14 cellular contexts compared by ENCODE assay signal in the genomic region with DNA sequence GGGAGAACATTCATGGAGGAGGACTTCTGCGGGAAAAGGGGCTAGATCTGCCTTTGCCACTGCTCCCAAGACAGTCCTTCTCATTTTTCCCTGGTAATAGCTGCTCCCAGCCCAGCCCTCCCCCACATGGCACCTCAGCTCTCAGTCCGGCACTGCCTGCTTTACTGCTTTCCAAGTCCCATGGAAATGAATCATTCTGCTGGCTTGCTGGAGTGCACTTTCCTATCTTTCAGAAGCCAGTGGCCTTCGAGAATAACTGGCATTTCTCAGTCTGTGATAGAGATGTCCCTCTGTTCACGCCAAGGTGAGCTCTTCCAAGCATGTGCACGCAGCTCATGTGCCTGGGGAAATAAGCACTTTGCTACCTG.
DNase-seq lines count a peak whose midpoint lies in the region; ATAC-seq and TF ChIP-seq lines count a peak whose summit lies in the region.
"Had no signal": no experiment of that assay in that cellular context is flagged by ENCODE, and none has a peak within 500 bp of the region (broad histone marks: within the 10 kb centered on the region; RNA-seq: fewer than 3 reads in every experiment).

No MANE protein-coding gene starts in this region.

- 66 to 86% (median 74%) methylated on average over 5 of the region's 5 CpGs for WGBS in heart left ventricle, 4 donors
- WGBS in endodermal cell (ENCODE audit: insufficient coverage in 1 of 2, insufficient read length in 1 of 2), 2 experiments = 93 to 96% methylated on average over 4 to 5 of the region's 5 CpGs

- no peak overlapping the region for H3K27ac Mint-ChIP-seq in endodermal cell

- no peak overlapping the region for H3K9ac ChIP-seq in endodermal cell (ENCODE audit: extremely low read depth, low read length, poor library complexity, severe bottlenecking)

- H3K4me1 ChIP-seq in heart left ventricle (peaks cover 0 to 11% (median 5%) of the 10 kb centered on the region in 12 donors), endodermal cell (ENCODE audit: control insufficient read depth, insufficient read depth, low read length) (no peaks in the 10 kb centered on the region), uterus (no peaks in the 10 kb centered on the region)
- H3K4me1 ChIP-seq: A549, upper lobe of right lung had no signal

- TF ChIP-seq POLR2A in heart left ventricle (IDR thresholded peaks at IDR 0.05) (no peak), uterus (IDR thresholded peaks at IDR 0.05) (no peak)

- intact Hi-C loops in heart left ventricle (cut with DNase I) (loop anchor here in 3 of 10 donors (10.0 kb wide), 2 partner anchors 404 to 414 kb away; no protein-coding TSS in a partner anchor), Right ventricle myocardium inferior (cut with DNase I) (no loop called here), uterus (cut with DNase I; ENCODE audit: low total_unique reads) (no loop called here)

- H3K27me3 ChIP-seq in heart left ventricle (no peaks in the 10 kb centered on the region), endodermal cell (ENCODE audit: control insufficient read depth, insufficient read depth, low read length, poor library complexity, severe bottlenecking) (no peaks in the 10 kb centered on the region), uterus (no peaks in the 10 kb centered on the region)
- H3K27me3 ChIP-seq: upper lobe of right lung had no signal

- ATAC-seq in heart left ventricle (peak; percentile 23 to 78 (median 60)), Right ventricle myocardium inferior (no peak), HG02642 (IDR thresholded peaks at IDR 0.05; ENCODE audit: poor library complexity, unreplicated experiment) (no peak)

- TF ChIP-seq CTCF in heart left ventricle (IDR thresholded peaks at IDR 0.05) = no peak
- no peak for TF ChIP-seq CTCF in endodermal cell (conservative IDR thresholded peaks at IDR 0.05)
- TF ChIP-seq CTCF in uterus (IDR thresholded peaks at IDR 0.05) = no peak
- no peak for TF ChIP-seq CTCF in GM10266 (IDR thresholded peaks at IDR 0.05; ENCODE audit: control insufficient read depth, insufficient read depth, low read depth, missing control alignments)
- no peak for TF ChIP-seq CTCF in GM13977 (IDR thresholded peaks at IDR 0.05; ENCODE audit: extremely low read depth, insufficient read depth, missing control alignments)

- H3K36me3 ChIP-seq in heart left ventricle (no peaks in the 10 kb centered on the region), endodermal cell (ENCODE audit: control insufficient read depth, insufficient read depth, low read length) (no peaks in the 10 kb centered on the region), uterus (no peaks in the 10 kb centered on the region)
- H3K36me3 ChIP-seq: upper lobe of right lung, WERI-Rb-1 had no signal

- no peaks in the 10 kb centered on the region for H3K9me3 Mint-ChIP-seq in endodermal cell

- no peaks in the 10 kb centered on the region for H3K4me1 Mint-ChIP-seq in endodermal cell

- H3K27ac ChIP-seq in heart left ventricle (peak overlapping the region in 5 of 12 donors; percentile 9 to 55 (median 48)), endodermal cell (ENCODE audit: low read depth, low read length) (no peak overlapping the region), uterus (peak overlapping the region; percentile 47 to 62)
- H3K27ac ChIP-seq: A549, upper lobe of right lung, WERI-Rb-1 had no signal

- in situ Hi-C loops in GM13977 (cut with MboI; ENCODE audit: low pct_unique_long_range_greater_than_20kb, low sequenced_read_pairs, unreplicated experiment) = loop anchor here (25.0 kb wide), 1 partner anchor 412 kb away; no protein-coding TSS in a partner anchor

- no peaks in the 10 kb centered on the region for H3K9me3 ChIP-seq in heart left ventricle
- no peaks in the 10 kb centered on the region for H3K9me3 ChIP-seq in endodermal cell (ENCODE audit: control insufficient read depth, low read length)
- H3K9me3 ChIP-seq in uterus = no peaks in the 10 kb centered on the region
- H3K9me3 ChIP-seq: A549, upper lobe of right lung had no signal

- peaks cover 4% of the 10 kb centered on the region for H3K27me3 Mint-ChIP-seq in endodermal cell (ENCODE audit: insufficient read depth)

- H3K36me3 Mint-ChIP-seq in endodermal cell (ENCODE audit: low read depth) = no peaks in the 10 kb centered on the region

- no peak for DNase-seq in heart left ventricle
- no peak for DNase-seq in Right ventricle myocardium inferior (ENCODE audit: missing footprints)
- peak; percentile 53 for DNase-seq in endodermal cell
- DNase-seq in mucosa of gallbladder (ENCODE audit: low spot score) = peak; percentile 41
- peak in 1 of 2 donors; percentile 48 for DNase-seq in uterus
- no peak for DNase-seq in GM10266 (ENCODE audit: extremely low spot score)
- DNase-seq in GM13977 (ENCODE audit: low spot score) = no peak
- DNase-seq: activated T-cell treated with anti-CD3 and anti-CD28 coated beads, Interleukin-2, amount 50 U/mL, for 48 hours; cortex of kidney; NCI-H2171 treated with DMSO at 0.1 percent for 48 hours; upper lobe of right lung had no signal

- H3K4me3 ChIP-seq in heart left ventricle (no peak overlapping the region), endodermal cell (ENCODE audit: low read length) (no peak overlapping the region), uterus (no peak overlapping the region)
- H3K4me3 ChIP-seq: A549, upper lobe of right lung had no signal

- H3K4me3 Mint-ChIP-seq in endodermal cell = no peak overlapping the region

Comparison
In these comparisons a context has a peak if more than half of its experiments do, and no peak if none do; other contexts are left out.
1. ATAC-seq: peak in heart left ventricle (4 of 4); none in Right ventricle myocardium inferior (single experiment) and HG02642 (single experiment).
2. DNase-seq: peak in endodermal cell (single experiment) and mucosa of gallbladder (single experiment); none in heart left ventricle (0 of 5), Right ventricle myocardium inferior (single experiment), GM10266 (single experiment) and GM13977 (single experiment).